Comparison of ENCODE assay signal across 28 cellular contexts in the genomic region with DNA sequence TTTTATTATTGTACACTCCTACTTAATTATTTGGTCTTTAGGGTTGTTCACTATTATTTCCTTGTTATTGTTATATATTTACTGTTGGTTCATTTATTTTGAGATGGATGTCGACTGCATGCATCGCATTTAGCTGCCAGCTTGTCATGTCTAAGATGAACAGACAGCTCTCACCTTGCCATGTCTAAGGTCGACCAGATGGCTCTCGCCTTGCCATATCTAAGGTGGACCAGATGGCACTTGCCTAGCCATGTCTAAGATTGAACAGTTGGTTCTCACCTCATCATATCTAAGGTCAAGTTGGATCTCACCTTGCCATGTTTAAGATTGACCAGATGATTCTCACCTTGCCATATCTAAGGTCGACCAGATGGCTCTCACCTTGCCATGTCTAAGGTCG.
"Had no signal": no experiment of that assay in that cellular context is flagged by ENCODE, and none has a peak within 500 bp of the region (broad histone marks: within the 10 kb centered on the region; RNA-seq: fewer than 3 reads in every experiment).

No MANE protein-coding gene starts in this region.

- H3K36me3 ChIP-seq: breast epithelium, cardiac muscle cell, colonic mucosa had no signal

- H3K27me3 Mint-ChIP-seq: activated B cell treated with CpG ODN at 0.5 μM for 24 hours; activated CD4-positive, alpha-beta memory T cell treated with anti-CD3 and anti-CD28 coated beads, Interleukin-2, amount 10 ng/mL, durations not matched to agents 7 days and 5 days; activated CD4-positive, alpha-beta T cell treated with anti-CD3 and anti-CD28 coated beads, Interleukin-2, amount 10 ng/mL, durations not matched to agents 7 days and 5 days; activated naive CD4-positive, alpha-beta T cell treated with anti-CD3 and anti-CD28 coated beads, Interleukin-2, amount 10 ng/mL, durations not matched to agents 7 days and 5 days; activated naive CD8-positive, alpha-beta T cell treated with anti-CD3 and anti-CD28 coated beads, Interleukin-2, amount 10 ng/mL, durations not matched to agents 7 days and 5 days; T-helper 17 cell had no signal

- H3K4me1 ChIP-seq: ascending aorta, breast epithelium, colonic mucosa, foreskin keratinocyte, gastrocnemius medialis, heart left ventricle had no signal

- DNase-seq: activated B cell treated with CpG ODN at 0.5 μM for 24 hours; activated CD4-positive, alpha-beta memory T cell treated with anti-CD3 and anti-CD28 coated beads, Interleukin-2, amount 10 ng/mL, durations not matched to agents 7 days and 5 days; activated CD4-positive, alpha-beta T cell treated with anti-CD3 and anti-CD28 coated beads, Interleukin-2, amount 10 ng/mL, durations not matched to agents 7 days and 5 days; activated CD4-positive, alpha-beta T cell treated with anti-CD3 and anti-CD28 coated beads, Interleukin-2, amount 50 U/mL, for 4 hours; activated gamma-delta T cell; activated naive CD4-positive, alpha-beta T cell; activated naive CD4-positive, alpha-beta T cell treated with anti-CD3 and anti-CD28 coated beads, Interleukin-2, amount 10 ng/mL, durations not matched to agents 7 days and 5 days; activated naive CD8-positive, alpha-beta T cell treated with anti-CD3 and anti-CD28 coated beads, Interleukin-2, amount 10 ng/mL, durations not matched to agents 7 days and 5 days; activated T-cell treated with anti-CD3 and anti-CD28 coated beads, Interleukin-2, amount 50 U/mL, for 48 hours; central memory CD4-positive, alpha-beta T cell; cerebellar nuclear complex; colonic mucosa; effector memory CD4-positive, alpha-beta T cell; gastrocnemius medialis; glutamatergic neuron; heart left ventricle; T-helper 1 cell; T-helper 17 cell; T1000; WERI-Rb-1 had no signal

- H3K27me3 ChIP-seq: ascending aorta, breast epithelium, cardiac muscle cell, colonic mucosa, foreskin keratinocyte, gastrocnemius medialis, heart left ventricle had no signal

- H3K27ac Mint-ChIP-seq: activated B cell treated with CpG ODN at 0.5 μM for 24 hours; activated CD4-positive, alpha-beta memory T cell treated with anti-CD3 and anti-CD28 coated beads, Interleukin-2, amount 10 ng/mL, durations not matched to agents 7 days and 5 days; activated CD4-positive, alpha-beta T cell treated with anti-CD3 and anti-CD28 coated beads, Interleukin-2, amount 10 ng/mL, durations not matched to agents 7 days and 5 days; activated naive CD4-positive, alpha-beta T cell treated with anti-CD3 and anti-CD28 coated beads, Interleukin-2, amount 10 ng/mL, durations not matched to agents 7 days and 5 days; activated naive CD4-positive, alpha-beta T cell treated with anti-CD3 and anti-CD28 coated beads, Interleukin-2, amount 50 U/mL, for 72 hours; activated naive CD8-positive, alpha-beta T cell treated with anti-CD3 and anti-CD28 coated beads, Interleukin-2, amount 10 ng/mL, durations not matched to agents 7 days and 5 days; brain; endodermal cell; T-helper 17 cell; T-helper 2 cell treated with Interferon-gamma antibody and Interleukin-4, amounts not matched to agents 5 μg/mL and 100 μg/mL, for 36 hours had no signal

- H3K4me3 Mint-ChIP-seq: activated B cell treated with CpG ODN at 0.5 μM for 24 hours; activated CD4-positive, alpha-beta memory T cell treated with anti-CD3 and anti-CD28 coated beads, Interleukin-2, amount 10 ng/mL, durations not matched to agents 7 days and 5 days; activated CD4-positive, alpha-beta T cell treated with anti-CD3 and anti-CD28 coated beads, Interleukin-2, amount 10 ng/mL, durations not matched to agents 7 days and 5 days; activated naive CD4-positive, alpha-beta T cell treated with anti-CD3 and anti-CD28 coated beads, Interleukin-2, amount 10 ng/mL, durations not matched to agents 7 days and 5 days; activated naive CD8-positive, alpha-beta T cell treated with anti-CD3 and anti-CD28 coated beads, Interleukin-2, amount 10 ng/mL, durations not matched to agents 7 days and 5 days; brain; endodermal cell; T-helper 17 cell; T-helper 2 cell treated with Interferon-gamma antibody and Interleukin-4, amounts not matched to agents 5 μg/mL and 100 μg/mL, for 36 hours had no signal

- H3K4me1 Mint-ChIP-seq: activated B cell treated with CpG ODN at 0.5 μM for 24 hours; activated CD4-positive, alpha-beta memory T cell treated with anti-CD3 and anti-CD28 coated beads, Interleukin-2, amount 10 ng/mL, durations not matched to agents 7 days and 5 days; activated CD4-positive, alpha-beta T cell treated with anti-CD3 and anti-CD28 coated beads, Interleukin-2, amount 10 ng/mL, durations not matched to agents 7 days and 5 days; activated naive CD4-positive, alpha-beta T cell treated with anti-CD3 and anti-CD28 coated beads, Interleukin-2, amount 10 ng/mL, durations not matched to agents 7 days and 5 days; activated naive CD8-positive, alpha-beta T cell treated with anti-CD3 and anti-CD28 coated beads, Interleukin-2, amount 10 ng/mL, durations not matched to agents 7 days and 5 days; brain; endodermal cell; T-helper 17 cell had no signal

- H3K9me3 ChIP-seq: colonic mucosa, gastrocnemius medialis had no signal

- H3K4me3 ChIP-seq: ascending aorta, breast epithelium, cardiac muscle cell, colonic mucosa, gastrocnemius medialis, heart left ventricle had no signal

- H3K27ac ChIP-seq: ascending aorta, breast epithelium, cardiac muscle cell, colonic mucosa, foreskin keratinocyte, gastrocnemius medialis, heart left ventricle, WERI-Rb-1 had no signal
